ENCODE assay signal across 10 cellular contexts in the genomic region with DNA sequence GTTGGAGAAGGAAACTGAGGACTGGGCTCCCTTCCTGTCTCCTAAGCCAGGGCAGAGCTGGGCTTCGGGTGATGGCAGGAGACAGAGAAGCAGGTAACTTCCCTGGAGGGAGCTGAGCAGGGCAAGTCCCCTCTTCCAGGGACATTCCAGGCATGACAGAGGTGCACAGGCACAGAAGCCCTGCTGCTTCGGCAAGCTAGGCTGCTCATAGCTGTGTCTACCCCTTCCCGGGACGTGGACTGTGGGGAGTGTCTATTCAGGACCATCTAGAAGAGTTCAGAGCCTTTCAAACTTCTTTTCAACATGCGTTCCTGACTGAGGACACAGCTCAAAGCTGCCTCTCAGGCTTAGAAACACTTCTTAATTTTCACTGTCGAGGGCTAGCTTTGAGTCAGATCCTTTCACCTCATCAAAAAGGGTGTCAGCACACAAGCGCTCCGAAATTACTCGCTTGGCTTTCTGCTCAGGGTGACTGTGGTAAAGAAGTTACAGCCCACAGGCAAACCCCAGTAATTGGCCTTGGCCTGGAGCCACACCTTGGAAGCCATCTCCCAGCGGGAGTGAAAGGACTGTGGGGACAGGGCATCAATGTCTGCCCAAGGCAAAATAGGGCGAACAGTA.
DNase-seq lines count a peak whose midpoint lies in the region; ATAC-seq and TF ChIP-seq lines count a peak whose summit lies in the region.
"Had no signal": no experiment of that assay in that cellular context is flagged by ENCODE, and none has a peak within 500 bp of the region (broad histone marks: within the 10 kb centered on the region; RNA-seq: fewer than 3 reads in every experiment).

No MANE protein-coding gene starts in this region.

- peak overlapping the region; percentile 34 for H2AK5ac ChIP-seq in mesendoderm (ENCODE audit: low read length)

- peak overlapping the region; percentile 37 for H4K5ac ChIP-seq in mesendoderm (ENCODE audit: low read length)

- no peak overlapping the region for H3K4me3 ChIP-seq in mesendoderm (ENCODE audit: low read length)

- no peak overlapping the region for H3K27ac Mint-ChIP-seq in activated CD4-positive, alpha-beta T cell treated with anti-CD3 and anti-CD28 coated beads for 36 hours
- peak overlapping the region; percentile 87 for H3K27ac Mint-ChIP-seq in activated naive CD4-positive, alpha-beta T cell treated with anti-CD3 and anti-CD28 coated beads, Interleukin-2, amount 10 ng/mL, durations not matched to agents 7 days and 5 days
- H3K27ac Mint-ChIP-seq: CD4-positive, CD25-positive, alpha-beta regulatory T cell had no signal

- H3K27ac ChIP-seq in mesendoderm (ENCODE audit: low read depth, low read length) = peak overlapping the region; percentile 44

- H3K4me1 ChIP-seq in mesendoderm (ENCODE audit: control insufficient read depth, low read depth, low read length) = peaks cover 10% of the 10 kb centered on the region

- no peaks in the 10 kb centered on the region for H3K9me3 Mint-ChIP-seq in activated CD4-positive, alpha-beta T cell treated with anti-CD3 and anti-CD28 coated beads for 36 hours (ENCODE audit: low read depth)
- no peaks in the 10 kb centered on the region for H3K9me3 Mint-ChIP-seq in activated naive CD4-positive, alpha-beta T cell treated with anti-CD3 and anti-CD28 coated beads, Interleukin-2, amount 10 ng/mL, durations not matched to agents 7 days and 5 days

- H3K36me3 Mint-ChIP-seq in activated CD4-positive, alpha-beta T cell treated with anti-CD3 and anti-CD28 coated beads for 36 hours (ENCODE audit: low read depth) = no peaks in the 10 kb centered on the region
- H3K36me3 Mint-ChIP-seq in activated naive CD4-positive, alpha-beta T cell treated with anti-CD3 and anti-CD28 coated beads, Interleukin-2, amount 10 ng/mL, durations not matched to agents 7 days and 5 days = peaks cover 24% of the 10 kb centered on the region
- H3K36me3 Mint-ChIP-seq: CD4-positive, CD25-positive, alpha-beta regulatory T cell had no signal

- peak; percentile 64 for DNase-seq in activated CD4-positive, alpha-beta T cell treated with anti-CD3 and anti-CD28 coated beads for 36 hours
- no peak for DNase-seq in activated CD4-positive, alpha-beta T cell treated with anti-CD3 and anti-CD28 coated beads for 1 hour
- DNase-seq in activated naive CD4-positive, alpha-beta T cell treated with anti-CD3 and anti-CD28 coated beads, Interleukin-2, amount 10 ng/mL, durations not matched to agents 7 days and 5 days = peak; percentile 42
- DNase-seq in mesendoderm (peak; percentile 77), HEK293T (ENCODE audit: extremely low spot score) (no peak), sciatic nerve (ENCODE audit: low spot score) (no peak)

- H3K27me3 Mint-ChIP-seq in activated CD4-positive, alpha-beta T cell treated with anti-CD3 and anti-CD28 coated beads for 36 hours = peaks cover 44% of the 10 kb centered on the region
- H3K27me3 Mint-ChIP-seq in activated naive CD4-positive, alpha-beta T cell treated with anti-CD3 and anti-CD28 coated beads, Interleukin-2, amount 10 ng/mL, durations not matched to agents 7 days and 5 days = peaks cover 29% of the 10 kb centered on the region

- no peaks in the 10 kb centered on the region for H3K36me3 ChIP-seq in mesendoderm (ENCODE audit: control insufficient read depth, insufficient read depth, low read length)

- CTCF ChIA-PET in activated CD4-positive, alpha-beta T cell treated with anti-CD3 and anti-CD28 coated beads for 36 hours (lab: Charles Lee) = interaction anchor here (0.8 to 13.8 kb wide), 6 partner anchors 10 to 492 kb away, joined by 3 to 311 read pairs (median 5); a partner anchor contains a TSS
- CTCF ChIA-PET in activated naive CD4-positive, alpha-beta T cell treated with anti-CD3 and anti-CD28 coated beads, Interleukin-2, amount 10 ng/mL, durations not matched to agents 7 days and 5 days (lab: Charles Lee) = interaction anchor here (0.7 to 15.4 kb wide), 8 partner anchors 10 to 497 kb away, joined by 3 to 443 read pairs (median 4); a partner anchor contains a TSS
- CTCF ChIA-PET in HEK293T (lab: Yijun Ruan, JAX) = no interaction called here

- peak overlapping the region; percentile 85 for H3K18ac ChIP-seq in mesendoderm (ENCODE audit: low read length)

- H3K23ac ChIP-seq in mesendoderm (ENCODE audit: low read length) = no peak overlapping the region

- no CpG with 5 or more reads among the region's 11 CpGs for WGBS in mesendoderm (ENCODE audit: extremely low coverage, insufficient coverage, low lambda C conversion rate)

- H4K8ac ChIP-seq in mesendoderm (ENCODE audit: low read depth, low read length) = no peak overlapping the region

- H3K9ac ChIP-seq in mesendoderm (ENCODE audit: low read length) = peak overlapping the region; percentile 31

- intact Hi-C loops in activated CD4-positive, alpha-beta T cell treated with anti-CD3 and anti-CD28 coated beads for 36 hours (cut with DNase I, micrococcal nuclease) = loop anchor here (2.0 to 10.0 kb wide), 5 partner anchors 77 to 301 kb away; no protein-coding TSS in a partner anchor
- intact Hi-C loops in sciatic nerve (cut with DNase I) = no loop called here

- H3K4me2 ChIP-seq in mesendoderm (ENCODE audit: low read length) = no peak overlapping the region

- POLR2A ChIA-PET in activated CD4-positive, alpha-beta T cell treated with anti-CD3 and anti-CD28 coated beads for 36 hours (lab: Charles Lee) = interaction anchor here (0.9 to 1.0 kb wide), 2 partner anchors 163 to 219 kb away, joined by 3 read pairs; a partner anchor contains a TSS
- POLR2A ChIA-PET in HEK293T (lab: Yijun Ruan, JAX) = no interaction called here

- peak overlapping the region; percentile 85 for H3K4ac ChIP-seq in mesendoderm (ENCODE audit: low read depth, low read length)

- no peak overlapping the region for H2BK15ac ChIP-seq in mesendoderm (replicated peaks; ENCODE audit: low read depth)

- H3K56ac ChIP-seq in mesendoderm (ENCODE audit: low read length) = peak overlapping the region; percentile 77

- ATAC-seq in activated CD4-positive, alpha-beta T cell treated with anti-CD3 and anti-CD28 coated beads for 36 hours = peak; percentile 80
- ATAC-seq in HG03432 (IDR thresholded peaks at IDR 0.05; ENCODE audit: unreplicated experiment) (peak; percentile 45), GM21528 (IDR thresholded peaks at IDR 0.05; ENCODE audit: low FRiP score, unreplicated experiment) (no peak), sciatic nerve (no peak)

- H3K79me2 ChIP-seq in mesendoderm (ENCODE audit: control insufficient read depth, insufficient read depth, low read length) = no peaks in the 10 kb centered on the region

- peaks cover 50% of the 10 kb centered on the region for H3K4me1 Mint-ChIP-seq in activated CD4-positive, alpha-beta T cell treated with anti-CD3 and anti-CD28 coated beads for 36 hours
- peaks cover 68% of the 10 kb centered on the region for H3K4me1 Mint-ChIP-seq in activated naive CD4-positive, alpha-beta T cell treated with anti-CD3 and anti-CD28 coated beads, Interleukin-2, amount 10 ng/mL, durations not matched to agents 7 days and 5 days

- peak overlapping the region; percentile 43 for H2BK5ac ChIP-seq in mesendoderm (ENCODE audit: low read length)

- no peaks in the 10 kb centered on the region for H3K27me3 ChIP-seq in mesendoderm (ENCODE audit: insufficient read depth, low read length, poor library complexity)

- H3K79me1 ChIP-seq in mesendoderm (ENCODE audit: low read length) = no peaks in the 10 kb centered on the region

- H3K4me3 Mint-ChIP-seq in activated CD4-positive, alpha-beta T cell treated with anti-CD3 and anti-CD28 coated beads for 36 hours = no peak overlapping the region
- peak overlapping the region; percentile 71 for H3K4me3 Mint-ChIP-seq in activated naive CD4-positive, alpha-beta T cell treated with anti-CD3 and anti-CD28 coated beads, Interleukin-2, amount 10 ng/mL, durations not matched to agents 7 days and 5 days
- H3K4me3 Mint-ChIP-seq: neural crest cell had no signal

- no peak overlapping the region for H2BK120ac ChIP-seq in mesendoderm (ENCODE audit: low read depth, low read length)

TF ChIP-seq in HEK293T, 16 proteins besides CTCF, POLR2A, EP300 and RAD21:
- TF ChIP-seq SUZ12 (IDR thresholded peaks at IDR 0.05) (no peak), ARNT (IDR thresholded peaks at IDR 0.05) (no peak)

Comparison
In these comparisons a context has a peak if more than half of its experiments do, and no peak if none do; other contexts are left out.
1. DNase-seq: peak in activated CD4-positive, alpha-beta T cell treated with anti-CD3 and anti-CD28 coated beads for 36 hours (single experiment), activated naive CD4-positive, alpha-beta T cell treated with anti-CD3 and anti-CD28 coated beads, Interleukin-2, amount 10 ng/mL, durations not matched to agents 7 days and 5 days (single experiment) and mesendoderm (single experiment); none in activated CD4-positive, alpha-beta T cell treated with anti-CD3 and anti-CD28 coated beads for 1 hour (single experiment), HEK293T (single experiment) and sciatic nerve (single experiment).
2. ATAC-seq: peak in activated CD4-positive, alpha-beta T cell treated with anti-CD3 and anti-CD28 coated beads for 36 hours (single experiment) and HG03432 (single experiment); none in GM21528 (single experiment) and sciatic nerve (single experiment).